In genomic region chr6:56040271-56040670, GRCh38 we compare ENCODE assay signal across 18 cellular contexts.
DNase-seq lines count a peak whose midpoint lies in the region; ATAC-seq and TF ChIP-seq lines count a peak whose summit lies in the region.
"Had no signal": no experiment of that assay in that cellular context is flagged by ENCODE, and none has a peak within 500 bp of the region (broad histone marks: within the 10 kb centered on the region; RNA-seq: fewer than 3 reads in every experiment).

No MANE protein-coding gene starts in this region.

- DNase-seq in AG10803 (ENCODE audit: low read depth) = peak; percentile 73
- DNase-seq in HS-5 (ENCODE audit: low read depth) = peak; percentile 30
- DNase-seq in adipocyte (ENCODE audit: low read depth) = peak; percentile 80
- peak; percentile 24 to 48 for DNase-seq in foreskin keratinocyte
- no peak for DNase-seq in spleen
- DNase-seq in NCI-H1417 treated with DMSO at 0.1 percent for 48 hours (lab: John Stamatoyannopoulos, UW) = no peak
- no peak for DNase-seq in 8988T
- DNase-seq in prostate gland (ENCODE audit: low spot score) = no peak
- DNase-seq: activated CD8-positive, alpha-beta memory T cell treated with anti-CD3 and anti-CD28 coated beads, Interleukin-2, amount 50 U/mL, for 48 hours; activated naive CD8-positive, alpha-beta T cell treated with anti-CD3 and anti-CD28 coated beads, Interleukin-2, amount 50 U/mL, for 24 hours; effector CD4-positive, alpha-beta T cell; heart right ventricle; left lung; WERI-Rb-1 had no signal

- TF ChIP-seq POLR2A in spleen (IDR thresholded peaks at IDR 0.05) (no peak), prostate gland (IDR thresholded peaks at IDR 0.05) (no peak)

- H3K9me3 ChIP-seq in adipocyte (ENCODE audit: control insufficient read depth, low read length) = peaks cover 5% of the 10 kb centered on the region
- H3K9me3 ChIP-seq in spleen = peaks cover 0 to 6% (median 0%) of the 10 kb centered on the region in 8 donors
- H3K9me3 ChIP-seq in prostate gland = no peaks in the 10 kb centered on the region
- H3K9me3 ChIP-seq: BLaER1, heart right ventricle, left lung, SJSA1 had no signal

- peak overlapping the region; percentile 55 for H3K27ac ChIP-seq in foreskin keratinocyte
- H3K27ac ChIP-seq in spleen = no peak overlapping the region
- no peak overlapping the region for H3K27ac ChIP-seq in prostate gland
- H3K27ac ChIP-seq: BLaER1, heart right ventricle, HL-60, neural progenitor cell, SJSA1, WERI-Rb-1 had no signal

- H3K27me3 ChIP-seq in adipocyte (replicated peaks; ENCODE audit: control insufficient read depth, insufficient read depth, low read length) = no peaks in the 10 kb centered on the region
- no peaks in the 10 kb centered on the region for H3K27me3 ChIP-seq in foreskin keratinocyte
- no peaks in the 10 kb centered on the region for H3K27me3 ChIP-seq in spleen (replicated peaks in 1 of 7)
- no peaks in the 10 kb centered on the region for H3K27me3 ChIP-seq in prostate gland (replicated peaks; ENCODE audit: insufficient read depth)
- H3K27me3 ChIP-seq: BLaER1, heart right ventricle, left lung, neural progenitor cell, SJSA1 had no signal

- H3K9ac ChIP-seq in adipocyte (ENCODE audit: low read length) = peak overlapping the region; percentile 83
- H3K9ac ChIP-seq: BLaER1, neural progenitor cell had no signal

- H3K4me3 ChIP-seq in AG10803 (ENCODE audit: low read length) = no peak overlapping the region
- H3K4me3 ChIP-seq in adipocyte (ENCODE audit: low read length) = peak overlapping the region; percentile 64
- no peak overlapping the region for H3K4me3 ChIP-seq in spleen
- H3K4me3 ChIP-seq in prostate gland = no peak overlapping the region
- H3K4me3 ChIP-seq: BLaER1, heart right ventricle, left lung, neural progenitor cell, SJSA1 had no signal

- H3K36me3 ChIP-seq in adipocyte (ENCODE audit: control insufficient read depth, insufficient read depth, low read length, severe bottlenecking) (no peaks in the 10 kb centered on the region), spleen (no peaks in the 10 kb centered on the region), prostate gland (no peaks in the 10 kb centered on the region)
- H3K36me3 ChIP-seq: BLaER1, heart right ventricle, left lung, neural progenitor cell, SJSA1, WERI-Rb-1 had no signal

- peak; percentile 50 for ATAC-seq in foreskin keratinocyte
- ATAC-seq: activated naive CD8-positive, alpha-beta T cell treated with anti-CD3 and anti-CD28 coated beads, Interleukin-2, amount 50 U/mL, for 24 hours; heart right ventricle; left lung had no signal

- intact Hi-C loops in spleen (cut with DNase I; ENCODE audit: low total_unique reads) (no loop called here), prostate gland (cut with DNase I) (loop anchor here (10.0 kb wide), 1 partner anchor 255 kb away; no protein-coding TSS in a partner anchor)

- 78 to 84% (median 80%) methylated on average over 3 of the region's 3 CpGs for WGBS in spleen, 5 donors
- 96% methylated on average over 3 of the region's 3 CpGs for WGBS in prostate gland

- H3K4me1 ChIP-seq in adipocyte (ENCODE audit: control insufficient read depth, insufficient read depth, low read length) (peaks cover 56% of the 10 kb centered on the region), foreskin keratinocyte (no peaks in the 10 kb centered on the region), spleen (no peaks in the 10 kb centered on the region), prostate gland (replicated peaks) (no peaks in the 10 kb centered on the region)
- H3K4me1 ChIP-seq: BLaER1, left lung, neural progenitor cell, SJSA1 had no signal

- TF ChIP-seq CTCF in AG10803 (conservative IDR thresholded peaks at IDR 0.05; ENCODE audit: low read length) = no peak
- no peak for TF ChIP-seq CTCF in foreskin keratinocyte (conservative IDR thresholded peaks at IDR 0.05)
- no peak for TF ChIP-seq CTCF in spleen (IDR thresholded peaks at IDR 0.05 in 8 of 11, conservative IDR thresholded peaks at IDR 0.05 in 3 of 11)
- TF ChIP-seq CTCF in prostate gland (IDR thresholded peaks at IDR 0.05) = no peak

Comparison
In these comparisons a context has a peak if more than half of its experiments do, and no peak if none do; other contexts are left out.
1. DNase-seq: peak in AG10803 (single experiment), HS-5 (single experiment), adipocyte (single experiment) and foreskin keratinocyte (2 of 2); none in spleen (single experiment), NCI-H1417 treated with DMSO at 0.1 percent for 48 hours (single experiment), 8988T (single experiment) and prostate gland (single experiment).